24 cellular contexts compared by ENCODE assay signal in genomic region chr17:29074488-29074887, GRCh38. TPM values are rescaled to one million over a fixed set of nuclear protein-coding genes. Genes with fewer than 3 reads are reported as not detected.
DNase-seq lines count a peak whose midpoint lies in the region; ATAC-seq and TF ChIP-seq lines count a peak whose summit lies in the region.
"Had no signal": no experiment of that assay in that cellular context is flagged by ENCODE, and none has a peak within 500 bp of the region (broad histone marks: within the 10 kb centered on the region; RNA-seq: fewer than 3 reads in every experiment).

No MANE protein-coding gene starts in this region.

- H2AFZ ChIP-seq in osteoblast (ENCODE audit: low read length), result no peak overlapping the region
- H2AFZ ChIP-seq: GM23338 had no signal

- H4K20me1 ChIP-seq in osteoblast (ENCODE audit: insufficient read depth, low read length), result peaks cover 6% of the 10 kb centered on the region

- H3K36me3 Mint-ChIP-seq in CD8-positive, alpha-beta T cell, result peaks cover 16% of the 10 kb centered on the region

- H3K36me3 ChIP-seq in CD8-positive, alpha-beta T cell (ENCODE audit: insufficient read depth, low read length), result peaks cover 5% of the 10 kb centered on the region
- H3K36me3 ChIP-seq in left ventricle myocardium inferior, result peaks cover 46% of the 10 kb centered on the region
- H3K36me3 ChIP-seq in osteoblast (ENCODE audit: insufficient read depth, low read length), result peaks cover 1% of the 10 kb centered on the region
- H3K36me3 ChIP-seq: SJSA1 had no signal

- in situ Hi-C loops in G401 (cut with HindIII; ENCODE audit: low sequenced_read_pairs), result no loop called here

- CTCF ChIA-PET in CD8-positive, alpha-beta T cell (lab: Charles Lee), result interaction anchor here (1.1 to 1.5 kb wide), 2 partner anchors 42 to 108 kb away, joined by 3 to 4 read pairs; no protein-coding TSS in a partner anchor

- H3K4me3 Mint-ChIP-seq in CD8-positive, alpha-beta T cell, result no peak overlapping the region
- H3K4me3 Mint-ChIP-seq: CD4-positive, CD25-positive, alpha-beta regulatory T cell; GM23338 had no signal

- H3K4me2 ChIP-seq in osteoblast (ENCODE audit: insufficient read depth, low read length), result no peak overlapping the region
- H3K4me2 ChIP-seq: GM23338 had no signal

- H3K4me3 ChIP-seq in CD8-positive, alpha-beta T cell (ENCODE audit: low read depth, low read length), result no peak overlapping the region
- no peak overlapping the region for H3K4me3 ChIP-seq in left ventricle myocardium inferior
- H3K4me3 ChIP-seq in osteoblast (ENCODE audit: insufficient read depth, low read length), result no peak overlapping the region
- H3K4me3 ChIP-seq: GM23338, K562, SJSA1 had no signal

- peak overlapping the region; percentile 32 for H3K27ac Mint-ChIP-seq in CD8-positive, alpha-beta T cell
- H3K27ac Mint-ChIP-seq: GM23338 had no signal

- no peaks in the 10 kb centered on the region for H3K27me3 Mint-ChIP-seq in CD8-positive, alpha-beta T cell (ENCODE audit: low read depth)
- H3K27me3 Mint-ChIP-seq: CD4-positive, CD25-positive, alpha-beta regulatory T cell had no signal

- no peaks in the 10 kb centered on the region for H3K79me2 ChIP-seq in osteoblast (ENCODE audit: insufficient read depth, low read length)

- DNase-seq in CD8-positive, alpha-beta T cell, result no peak
- DNase-seq in G401 (ENCODE audit: low spot score) (peak; percentile 48), left ventricle myocardium inferior (peak; percentile 50), osteoblast (ENCODE audit: insufficient read length, low spot score, missing footprints) (peak; percentile 30), NCI-H2171 (lab: John Stamatoyannopoulos, UW) (no peak)
- DNase-seq: Caco-2; CD4-positive, CD25-positive, alpha-beta regulatory T cell; DND-41; HCEC 1CT; MM.1S; NCI-H1048; NCI-H1417 treated with DMSO at 0.1 percent for 48 hours; NCI-H187 treated with DMSO at 0.1 percent for 48 hours; NCI-H2107; NCI-H2227 treated with DMSO at 0.1 percent for 48 hours; NCI-H510A; NCI-H774; NK-92 treated with Interleukin-12 subunit alpha and Interleukin-12 subunit beta, amount 100 ng/mL, for 24 hours had no signal

- intact Hi-C loops in CD8-positive, alpha-beta T cell (cut with DNase I, micrococcal nuclease), result no loop called here
- intact Hi-C loops in left ventricle myocardium inferior (cut with micrococcal nuclease), result no loop called here

- no peak overlapping the region for H3K27ac ChIP-seq in CD8-positive, alpha-beta T cell (ENCODE audit: low read depth, low read length)
- peak overlapping the region; percentile 36 for H3K27ac ChIP-seq in left ventricle myocardium inferior (replicated peaks)
- no peak overlapping the region for H3K27ac ChIP-seq in osteoblast (ENCODE audit: low read depth, low read length)
- H3K27ac ChIP-seq: SJSA1 had no signal

- no peaks in the 10 kb centered on the region for H3K9me3 ChIP-seq in CD8-positive, alpha-beta T cell (ENCODE audit: low read length)
- no peaks in the 10 kb centered on the region for H3K9me3 ChIP-seq in left ventricle myocardium inferior (replicated peaks)
- H3K9me3 ChIP-seq in osteoblast (ENCODE audit: low read depth, low read length), result no peaks in the 10 kb centered on the region
- H3K9me3 ChIP-seq: Caco-2, SJSA1 had no signal

- TF ChIP-seq CTCF in CD8-positive, alpha-beta T cell (IDR thresholded peaks at IDR 0.05), result no peak
- TF ChIP-seq CTCF in left ventricle myocardium inferior (IDR thresholded peaks at IDR 0.05; ENCODE audit: borderline replicate concordance), result no peak
- no peak for TF ChIP-seq CTCF in osteoblast (IDR thresholded peaks at IDR 0.05; ENCODE audit: extremely low read depth, low read depth, low read length)

- no peaks in the 10 kb centered on the region for H3K9me3 Mint-ChIP-seq in CD8-positive, alpha-beta T cell
- H3K9me3 Mint-ChIP-seq: GM23338 had no signal

- POLR2A ChIA-PET in CD8-positive, alpha-beta T cell (lab: Charles Lee), result no interaction called here

- no peaks in the 10 kb centered on the region for H3K4me1 ChIP-seq in CD8-positive, alpha-beta T cell (ENCODE audit: insufficient read depth, low read length)
- H3K4me1 ChIP-seq in left ventricle myocardium inferior, result peaks cover 72% of the 10 kb centered on the region
- H3K4me1 ChIP-seq in osteoblast (ENCODE audit: insufficient read depth, low read length), result peaks cover 11% of the 10 kb centered on the region
- H3K4me1 ChIP-seq: Caco-2 had no signal

- H3K4me1 Mint-ChIP-seq in CD8-positive, alpha-beta T cell (ENCODE audit: low read depth), result no peaks in the 10 kb centered on the region

- ATAC-seq in CD8-positive, alpha-beta T cell, result no peak
- no peak for ATAC-seq in GM21737 (IDR thresholded peaks at IDR 0.05; ENCODE audit: unreplicated experiment)
- ATAC-seq in GM19035 (IDR thresholded peaks at IDR 0.05; ENCODE audit: unreplicated experiment), result no peak
- ATAC-seq: GM23338, K562, Panc1 had no signal

- no peaks in the 10 kb centered on the region for H3K27me3 ChIP-seq in CD8-positive, alpha-beta T cell (ENCODE audit: insufficient read depth, low read length)
- H3K27me3 ChIP-seq in left ventricle myocardium inferior (ENCODE audit: low read depth) (no peaks in the 10 kb centered on the region), osteoblast (ENCODE audit: insufficient read depth, low read length) (peaks cover 34% of the 10 kb centered on the region)

RNA-seq across cellular contexts. Expression of gene PIPOX, which starts 31.5 kb away (rescaled TPM):
- 1 to 10 TPM; 5.6 to 6.0 TPM for total RNA-seq in CD8-positive, alpha-beta T cell
- total RNA-seq in G401 (2014; rRNA removed; shearing (Covaris generic)), result 4.7 TPM in 1 of 2 replicates, not detected in the other
- total RNA-seq in left ventricle myocardium inferior (0.60 TPM), osteoblast (1.4 and 1.8 TPM in 2 replicates)

Comparison
In these comparisons a context has a peak if more than half of its experiments do, and no peak if none do; other contexts are left out.
1. DNase-seq: peak in G401 (single experiment), left ventricle myocardium inferior (single experiment) and osteoblast (single experiment); none in CD8-positive, alpha-beta T cell (0 of 7) and NCI-H2171 (single experiment).